In genomic region chr9:14314929-14315753, GRCh38 we compare ENCODE assay signal across 8 cellular contexts. TPM values are rescaled to one million over a fixed set of nuclear protein-coding genes. Genes with fewer than 3 reads are reported as not detected.
A peak's percentile ranks its signal among the peaks of the same experiment; 100 is the strongest.
DNase-seq lines count a peak whose midpoint lies in the region; ATAC-seq and TF ChIP-seq lines count a peak whose summit lies in the region.

No MANE protein-coding gene starts in this region.

- H3K4me3 Mint-ChIP-seq in CD4-positive, alpha-beta T cell = peak overlapping the region; percentile 82
- H3K4me3 Mint-ChIP-seq in IgD-negative memory B cell = peak overlapping the region; percentile 67 to 93 (median 82)

- peak overlapping the region; percentile 71 to 80 for H3K9ac ChIP-seq in stomach smooth muscle (ENCODE audit: low read length in 2 of 2)

- no peak overlapping the region for H3K27ac Mint-ChIP-seq in CD4-positive, alpha-beta T cell
- no peak overlapping the region for H3K27ac Mint-ChIP-seq in IgD-negative memory B cell

- H3K4me1 Mint-ChIP-seq in CD4-positive, alpha-beta T cell (ENCODE audit: low read depth) = peaks cover 27% of the 10 kb centered on the region
- peaks cover 7 to 26% (median 17%) of the 10 kb centered on the region in 3 donors for H3K4me1 Mint-ChIP-seq in IgD-negative memory B cell

- H3K27me3 Mint-ChIP-seq in CD4-positive, alpha-beta T cell = peaks cover 81% of the 10 kb centered on the region
- peaks cover 37% of the 10 kb centered on the region for H3K27me3 Mint-ChIP-seq in IgD-negative memory B cell

- H3K36me3 ChIP-seq in right lobe of liver = no peaks in the 10 kb centered on the region
- no peaks in the 10 kb centered on the region for H3K36me3 ChIP-seq in stomach smooth muscle (ENCODE audit: control insufficient read depth in 2 of 2, insufficient read depth in 2 of 2, low read length in 2 of 2)

- H3K9me3 ChIP-seq in CD4-positive, alpha-beta T cell (ENCODE audit: control insufficient read depth, low read length) = no peaks in the 10 kb centered on the region
- H3K9me3 ChIP-seq in right lobe of liver = no peaks in the 10 kb centered on the region
- H3K9me3 ChIP-seq in stomach smooth muscle (ENCODE audit: control insufficient read depth in 2 of 2, low read length in 2 of 2) = no peaks in the 10 kb centered on the region

- POLR2A ChIA-PET in CD4-positive, alpha-beta T cell (lab: Charles Lee) = no interaction called here

- no peak for DNase-seq in CD4-positive, alpha-beta T cell
- DNase-seq in ecto neural progenitor cell (ENCODE audit: low spot score) = peak; percentile 76
- peak; percentile 96 to 98 (median 97) for DNase-seq in right lobe of liver
- no peak for DNase-seq in NK-92 (lab: John Stamatoyannopoulos, UW; ENCODE audit: unreplicated experiment)

- TF ChIP-seq POLR2A in GM19193 (IDR thresholded peaks at IDR 0.05; ENCODE audit: extremely low read depth, insufficient read depth, insufficient read length) = peak; percentile 11
- peak; percentile 90 for TF ChIP-seq POLR2A in right lobe of liver (IDR thresholded peaks at IDR 0.05)

- no peaks in the 10 kb centered on the region for H3K9me3 Mint-ChIP-seq in CD4-positive, alpha-beta T cell
- H3K9me3 Mint-ChIP-seq in IgD-negative memory B cell = peaks cover 0 to 3% (median 0%) of the 10 kb centered on the region in 3 donors

- peaks cover 54% of the 10 kb centered on the region for H3K27me3 ChIP-seq in CD4-positive, alpha-beta T cell (ENCODE audit: control insufficient read depth, insufficient read depth, low read length)
- H3K27me3 ChIP-seq in right lobe of liver = no peaks in the 10 kb centered on the region
- no peaks in the 10 kb centered on the region for H3K27me3 ChIP-seq in stomach smooth muscle (ENCODE audit: control insufficient read depth in 1 of 2, insufficient read depth in 2 of 2, low read length in 2 of 2)

- peak overlapping the region; percentile 61 to 75 (median 62) for H3K4me3 ChIP-seq in right lobe of liver
- H3K4me3 ChIP-seq in stomach smooth muscle (ENCODE audit: low read length in 2 of 2) = peak overlapping the region; percentile 92 to 95

- ATAC-seq in CD4-positive, alpha-beta T cell (ENCODE audit: poor library complexity) = peak; percentile 46
- ATAC-seq in SK-N-SH treated with all-trans-retinoic acid at 6 μM for 48 hours = peak; percentile 57
- peak; percentile 57 to 79 (median 72) for ATAC-seq in right lobe of liver

- no peak overlapping the region for H3K27ac ChIP-seq in CD4-positive, alpha-beta T cell (ENCODE audit: low read depth, low read length)
- H3K27ac ChIP-seq in right lobe of liver (peak overlapping the region; percentile 95 to 97 (median 96)), stomach smooth muscle (ENCODE audit: low read length) (peak overlapping the region; percentile 89)

- intact Hi-C loops in CD4-positive, alpha-beta T cell (cut with DNase I, micrococcal nuclease) = no loop called here
- intact Hi-C loops in right lobe of liver (cut with DNase I) = no loop called here

- 0% methylated on average over 6 of the region's 105 CpGs for WGBS in right lobe of liver (ENCODE audit: insufficient coverage, low coverage, low lambda C conversion rate, missing lambda C conversion rate)

- CTCF ChIA-PET in CD4-positive, alpha-beta T cell (lab: Charles Lee) = no interaction called here

- TF ChIP-seq CTCF in CD4-positive, alpha-beta T cell (IDR thresholded peaks at IDR 0.05) = no peak
- TF ChIP-seq CTCF in right lobe of liver (IDR thresholded peaks at IDR 0.05) = peak in 2 of 4 donors; percentile 4 to 17

- peaks cover 0 to 44% (median 10%) of the 10 kb centered on the region in 4 donors for H3K4me1 ChIP-seq in right lobe of liver
- H3K4me1 ChIP-seq in stomach smooth muscle (ENCODE audit: control insufficient read depth, insufficient read depth, low read length) = peaks cover 29% of the 10 kb centered on the region

- no peaks in the 10 kb centered on the region for H3K36me3 Mint-ChIP-seq in CD4-positive, alpha-beta T cell (ENCODE audit: low read depth)
- peaks cover 1% of the 10 kb centered on the region for H3K36me3 Mint-ChIP-seq in IgD-negative memory B cell

TF ChIP-seq in SK-N-SH treated with all-trans-retinoic acid at 6 μM for 48 hours, 23 proteins besides CTCF, POLR2A, EP300 and RAD21:
- TF ChIP-seq PATZ1 (CRISPR knock-in tag; IDR thresholded peaks at IDR 0.05; ENCODE audit: borderline replicate concordance) (peak; percentile 73; the same call in 1 of the 2 replicates), ZC3H10 (CRISPR knock-in tag; IDR thresholded peaks at IDR 0.05) (no peak), TSHZ2 (CRISPR knock-in tag; IDR thresholded peaks at IDR 0.05) (0 out of 2 replicates have a peak, but pooled peaks have one; percentile 56), ZFP3 (CRISPR knock-in tag; IDR thresholded peaks at IDR 0.05) (0 out of 2 replicates have a peak, but pooled peaks have one; percentile 36)

RNA-seq across cellular contexts. Expression of gene NFIB, which starts 1.2 kb away (rescaled TPM):
- total RNA-seq in CD4-positive, alpha-beta T cell = not detected
- polyA plus RNA-seq in IgD-negative memory B cell = not detected
- 10 to 100 TPM; 23.0 to 45.3 (median 39.6) TPM for total RNA-seq in right lobe of liver

Comparison
In these comparisons a context has a peak if more than half of its experiments do, and no peak if none do; other contexts are left out.
1. DNase-seq: peak in ecto neural progenitor cell (single experiment) and right lobe of liver (3 of 3); none in CD4-positive, alpha-beta T cell (0 of 10) and NK-92 (single experiment).
2. RNA of gene NFIB, which starts 1.2 kb away (total RNA-seq): 23.0 to 45.3 TPM in right lobe of liver; not detected in CD4-positive, alpha-beta T cell; every median in the first group is over 10 times any median in the second.
3. Peak in every context shown above with its lines, with median percentiles within 50 percentile points of each other: ATAC-seq.